ENCODE assay signal across 15 cellular contexts in genomic region chr9:23321049-23321448, GRCh38.
"Had no signal": no experiment of that assay in that cellular context is flagged by ENCODE, and none has a peak within 500 bp of the region (broad histone marks: within the 10 kb centered on the region; RNA-seq: fewer than 3 reads in every experiment).

No MANE protein-coding gene starts in this region.

- H3K27me3 ChIP-seq: foreskin keratinocyte, ovary, thyroid gland had no signal

- DNase-seq: activated CD4-positive, alpha-beta T cell treated with anti-CD3 and anti-CD28 coated beads, Interleukin-2, amount 50 U/mL, for 48 hours; activated CD8-positive, alpha-beta memory T cell treated with anti-CD3 and anti-CD28 coated beads, Interleukin-2, amount 10 ng/mL, durations not matched to agents 7 days and 5 days; activated naive CD4-positive, alpha-beta T cell treated with anti-CD3 and anti-CD28 coated beads, Interleukin-2, amount 50 U/mL, for 16 hours; activated T-cell treated with anti-CD3 and anti-CD28 coated beads, Interleukin-2, amount 50 U/mL, for 24 hours; dermis blood vessel endothelial cell; effector memory CD8-positive, alpha-beta T cell; foreskin keratinocyte; head of caudate nucleus; immature natural killer cell; ovary; T1000; thyroid gland had no signal

- H3K4me3 ChIP-seq: lung, ovary, thyroid gland had no signal

- H3K27ac ChIP-seq: foreskin keratinocyte, ovary, thyroid gland, VCaP had no signal

- H3K9me3 ChIP-seq: ovary, thyroid gland had no signal

- H3K36me3 ChIP-seq: ovary, thyroid gland had no signal

- H3K4me1 ChIP-seq: foreskin keratinocyte, thyroid gland had no signal

- ATAC-seq: activated CD8-positive, alpha-beta memory T cell treated with anti-CD3 and anti-CD28 coated beads, Interleukin-2, amount 10 ng/mL, durations not matched to agents 7 days and 5 days; effector memory CD8-positive, alpha-beta T cell; foreskin keratinocyte; stimulated activated memory B cell treated with anti-CD40 and anti-IgM and Interleukin-4, amounts not matched to agents 10 μg/mL and 1 μg/mL and 100 μg/mL, for 72 hours had no signal
